9 cellular contexts compared by ENCODE assay signal in genomic region chr11:66291706-66292542, GRCh38. TPM values are rescaled to one million over a fixed set of nuclear protein-coding genes. Genes with fewer than 3 reads are reported as not detected.
DNase-seq lines count a peak whose midpoint lies in the region; ATAC-seq and TF ChIP-seq lines count a peak whose summit lies in the region.
"Had no signal": no experiment of that assay in that cellular context is flagged by ENCODE, and none has a peak within 500 bp of the region (broad histone marks: within the 10 kb centered on the region; RNA-seq: fewer than 3 reads in every experiment).

TMEM151A (plus strand) TSS chr11:66291894; CDS start chr11:66292014, 120 bp downstream.

- DNase-seq in NCI-H1417 (lab: John Stamatoyannopoulos, UW): peak; percentile 16 to 58 (median 56)
- DNase-seq in NCI-H1417 treated with DMSO at 0.1 percent for 48 hours (lab: John Stamatoyannopoulos, UW): no peak
- peak in 2 of 3 donors; percentile 33 to 56 for DNase-seq in T-helper 17 cell
- DNase-seq in globus pallidus (ENCODE audit: low spot score): peak; percentile 66
- no peak for DNase-seq in smooth muscle cell (lab: John Stamatoyannopoulos, UW; ENCODE audit: unreplicated experiment)
- DNase-seq in erythroblast (lab: John Stamatoyannopoulos, UW): no peak
- DNase-seq in AML-193 (lab: John Stamatoyannopoulos, UW): no peak
- DNase-seq in activated CD8-positive, alpha-beta memory T cell treated with anti-CD3 and anti-CD28 coated beads, Interleukin-2, amount 50 U/mL, for 4 hours: no peak

- no peak within 1 kb of the TSS for H2AFZ ChIP-seq in smooth muscle cell (ENCODE audit: low read depth)

- peak within 1 kb of the TSS; percentile 84 for H3K4me2 ChIP-seq in smooth muscle cell

- no peak for TF ChIP-seq POLR2A in erythroblast (IDR thresholded peaks at IDR 0.05; ENCODE audit: low read length)

- peak within 1 kb of the TSS; percentile 45 for H3K4me3 ChIP-seq in smooth muscle cell

- H3K4me1 ChIP-seq in smooth muscle cell (ENCODE audit: low read depth): peaks cover 15% of the 10 kb centered on the region

- H3K79me2 ChIP-seq in smooth muscle cell (ENCODE audit: low read depth): peaks cover 17% of the 10 kb centered on the region

- H3K27me3 Mint-ChIP-seq in T-helper 17 cell: peaks cover 14% of the 10 kb centered on the region

- no peaks in the 10 kb centered on the region for H3F3A ChIP-seq in smooth muscle cell (ENCODE audit: low read depth)

- no peak for ATAC-seq in T-helper 17 cell

- TF ChIP-seq CTCF in smooth muscle cell (IDR thresholded peaks at IDR 0.05; ENCODE audit: borderline replicate concordance, insufficient read depth, poor library complexity, severe bottlenecking): no peak

- no peak within 1 kb of the TSS for H3K27ac Mint-ChIP-seq in T-helper 17 cell

- H3K27ac ChIP-seq in smooth muscle cell (ENCODE audit: low read depth): no peak within 1 kb of the TSS

- 8% methylated on average over 44 of the region's 95 CpGs for WGBS in smooth muscle cell (ENCODE audit: low lambda C conversion rate)

- H4K20me1 ChIP-seq in smooth muscle cell (ENCODE audit: low read depth): peaks cover 10% of the 10 kb centered on the region

- H3K36me3 ChIP-seq in smooth muscle cell (ENCODE audit: low read depth): no peaks in the 10 kb centered on the region

- H3K4me3 Mint-ChIP-seq in T-helper 17 cell: peak within 1 kb of the TSS; percentile 90

- peaks cover 28% of the 10 kb centered on the region for H3K4me1 Mint-ChIP-seq in T-helper 17 cell

- no peaks in the 10 kb centered on the region for H3K36me3 Mint-ChIP-seq in T-helper 17 cell (ENCODE audit: low read depth)

- H3K9ac ChIP-seq in smooth muscle cell (ENCODE audit: low read depth): no peak within 1 kb of the TSS

- H3K9me3 ChIP-seq in T-helper 17 cell (ENCODE audit: control insufficient read depth, low read length, poor library complexity, severe bottlenecking) (no peaks in the 10 kb centered on the region), smooth muscle cell (replicated peaks; ENCODE audit: low read depth) (no peaks in the 10 kb centered on the region)

- peaks cover 35% of the 10 kb centered on the region for H3K27me3 ChIP-seq in smooth muscle cell (ENCODE audit: low read depth)

RNA-seq across cellular contexts. Expression of gene TMEM151A, which starts in this region (rescaled TPM):
- total RNA-seq in T-helper 17 cell (under 1 TPM; 0.16 to 0.32 TPM), smooth muscle cell (0.18 TPM in 1 of 2 replicates, not detected in the other)
- polyA plus RNA-seq in smooth muscle cell: 0.13 and 0.64 TPM in 2 replicates
- total RNA-seq: subcutaneous adipose tissue had no signal

Comparison
In these comparisons a context has a peak if more than half of its experiments do, and no peak if none do; other contexts are left out.
1. DNase-seq: peak in NCI-H1417 (3 of 3) and globus pallidus (single experiment); none in NCI-H1417 treated with DMSO at 0.1 percent for 48 hours (single experiment), smooth muscle cell (single experiment), erythroblast (0 of 2), AML-193 (0 of 2) and activated CD8-positive, alpha-beta memory T cell treated with anti-CD3 and anti-CD28 coated beads, Interleukin-2, amount 50 U/mL, for 4 hours (single experiment).
2. Peak in DNase-seq in T-helper 17 cell; RNA of the gene not detected or under 1 TPM.